Comparison of ENCODE assay signal across 26 cellular contexts in the genomic region with DNA sequence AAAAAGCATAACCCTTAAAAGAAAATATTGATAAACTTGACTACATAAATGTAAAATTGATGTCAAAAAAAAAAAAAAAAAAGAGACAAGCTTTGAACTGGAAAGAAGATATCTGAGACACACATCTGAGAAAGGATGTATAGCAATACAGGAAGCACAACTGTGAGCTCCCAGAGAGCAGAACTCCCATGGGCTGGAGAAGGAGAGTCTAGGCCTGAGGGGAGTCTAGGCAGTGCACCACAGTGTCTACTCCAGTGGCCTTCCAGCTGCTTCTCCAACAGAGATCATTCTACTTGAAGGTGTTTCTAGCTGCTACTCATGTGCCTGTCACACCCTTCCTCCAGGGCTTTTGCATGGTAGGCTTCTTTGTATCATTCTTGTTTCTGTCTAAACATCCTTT.
"Had no signal": no experiment of that assay in that cellular context is flagged by ENCODE, and none has a peak within 500 bp of the region (broad histone marks: within the 10 kb centered on the region; RNA-seq: fewer than 3 reads in every experiment).

No MANE protein-coding gene starts in this region.

- H3K4me3 Mint-ChIP-seq: dendritic cell treated with granulocyte-macrophage colony-stimulating factor and Interleukin-4, amounts not matched to agents 40 ng/mL and 50 ng/mL, for 4 days; effector memory CD8-positive, alpha-beta T cell; endodermal cell; memory B cell; naive thymus-derived CD4-positive, alpha-beta T cell had no signal

- H3K9me3 Mint-ChIP-seq: dendritic cell treated with granulocyte-macrophage colony-stimulating factor and Interleukin-4, amounts not matched to agents 40 ng/mL and 50 ng/mL, for 4 days; effector memory CD8-positive, alpha-beta T cell; endodermal cell; memory B cell; naive thymus-derived CD4-positive, alpha-beta T cell had no signal

- H3K4me1 ChIP-seq: colonic mucosa, esophagus squamous epithelium, gastrocnemius medialis, heart right ventricle, left lung had no signal

- ATAC-seq: effector memory CD8-positive, alpha-beta T cell; esophagus mucosa; gastrocnemius medialis; heart right ventricle; left cardiac atrium; left lung; left ventricle myocardium superior; naive thymus-derived CD4-positive, alpha-beta T cell had no signal

- H3K4me1 Mint-ChIP-seq: endodermal cell; memory B cell; naive thymus-derived CD4-positive, alpha-beta T cell had no signal

- H3K27me3 Mint-ChIP-seq: dendritic cell treated with granulocyte-macrophage colony-stimulating factor and Interleukin-4, amounts not matched to agents 40 ng/mL and 50 ng/mL, for 4 days; effector memory CD8-positive, alpha-beta T cell had no signal

- H3K27ac ChIP-seq: colonic mucosa, epithelial cell of prostate, esophagus squamous epithelium, gastrocnemius medialis, heart right ventricle, left lung had no signal

- H3K9me3 ChIP-seq: colonic mucosa, esophagus squamous epithelium, gastrocnemius medialis, heart right ventricle, left lung had no signal

- H3K4me3 ChIP-seq: colonic mucosa, esophagus squamous epithelium, gastrocnemius medialis, heart right ventricle, left lung, lung had no signal

- H3K36me3 ChIP-seq: colonic mucosa, esophagus squamous epithelium, gastrocnemius medialis, heart right ventricle, left lung had no signal

- H3K36me3 Mint-ChIP-seq: memory B cell; naive thymus-derived CD4-positive, alpha-beta T cell had no signal

- H3K27ac Mint-ChIP-seq: dendritic cell treated with granulocyte-macrophage colony-stimulating factor and Interleukin-4, amounts not matched to agents 40 ng/mL and 50 ng/mL, for 4 days; effector memory CD8-positive, alpha-beta T cell; endodermal cell; memory B cell; naive thymus-derived CD4-positive, alpha-beta T cell had no signal

- DNase-seq: colonic mucosa; cortex of kidney; effector CD8-positive, alpha-beta T cell; effector memory CD8-positive, alpha-beta T cell; endodermal cell; erythroblast; esophagus squamous epithelium; foreskin fibroblast; foreskin melanocyte; gastrocnemius medialis; glutamatergic neuron; head of caudate nucleus; heart right ventricle; hippocampal formation; left cardiac atrium; left lung; left ventricle myocardium superior; mammary epithelial cell; mesendoderm; midbrain; naive thymus-derived CD4-positive, alpha-beta T cell had no signal
